ENCODE assay signal across 8 cellular contexts in the genomic region with DNA sequence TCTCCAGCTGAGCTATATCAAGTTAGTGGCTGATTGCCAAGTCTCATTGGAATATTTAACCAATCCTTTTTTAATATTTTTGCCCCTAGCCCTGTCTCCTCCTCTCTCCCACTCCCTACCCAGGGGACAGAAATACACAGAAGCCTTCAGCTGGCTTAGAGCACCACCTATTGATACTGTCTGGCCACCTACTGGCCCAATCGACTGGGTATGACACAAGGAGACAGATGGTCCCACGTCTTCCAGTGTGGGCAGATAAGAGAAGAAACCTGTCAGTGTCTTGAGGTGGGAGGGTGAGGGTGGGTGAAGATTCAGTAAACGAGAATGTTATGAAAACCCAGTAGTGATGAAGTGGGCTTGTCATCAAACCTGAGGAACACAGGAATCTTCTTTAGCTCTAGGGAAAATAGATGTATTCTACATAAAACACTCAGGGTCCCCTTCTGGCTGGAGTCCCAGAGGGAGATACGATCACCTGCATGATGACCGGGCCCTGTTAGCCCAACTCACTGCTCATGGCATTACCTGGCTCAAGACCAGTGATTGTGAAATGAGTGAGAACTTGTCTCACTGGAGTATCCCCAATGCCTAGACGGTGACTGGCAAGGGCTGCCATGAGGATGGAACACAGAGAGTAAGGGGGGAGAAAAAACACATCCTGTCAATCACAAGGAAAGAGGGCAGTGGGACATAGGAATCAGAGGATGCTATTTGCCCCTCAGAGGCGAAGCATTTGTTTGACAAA. TPM values are rescaled to one million over a fixed set of nuclear protein-coding genes. Genes with fewer than 3 reads are reported as not detected.
A peak's percentile ranks its signal among the peaks of the same experiment; 100 is the strongest.
DNase-seq lines count a peak whose midpoint lies in the region; ATAC-seq and TF ChIP-seq lines count a peak whose summit lies in the region.

No MANE protein-coding gene starts in this region.

- no peaks in the 10 kb centered on the region for H3K9me3 ChIP-seq in PC-9 (ENCODE audit: insufficient read depth, low read depth)

- peaks cover 14% of the 10 kb centered on the region; the same call in 1 of the 2 replicates for H3F3A ChIP-seq in PC-9 (ENCODE audit: insufficient read depth, low read depth)

- H3K27me3 Mint-ChIP-seq in endothelial cell (ENCODE audit: unreplicated experiment): no peaks in the 10 kb centered on the region
- no peaks in the 10 kb centered on the region for H3K27me3 Mint-ChIP-seq in naive B cell

- peaks cover 29% of the 10 kb centered on the region for H3K36me3 ChIP-seq in PC-9 (ENCODE audit: low read depth)

- no peak overlapping the region for H3K27ac ChIP-seq in PC-9

- in situ Hi-C loops in GM13977 (cut with MboI; ENCODE audit: low pct_unique_long_range_greater_than_20kb, low sequenced_read_pairs, unreplicated experiment): loop anchor here (5.0 to 10.0 kb wide), 2 partner anchors 252 to 354 kb away; no protein-coding TSS in a partner anchor

- H3K4me1 ChIP-seq in PC-9 (replicated peaks; ENCODE audit: insufficient read depth): no peaks in the 10 kb centered on the region

- peaks cover 7% of the 10 kb centered on the region for H3K36me3 Mint-ChIP-seq in endothelial cell (ENCODE audit: low read depth, unreplicated experiment)
- peaks cover 0 to 4% of the 10 kb centered on the region in 2 donors for H3K36me3 Mint-ChIP-seq in naive B cell

- POLR2A ChIA-PET in PC-9 (lab: Charles Lee; ENCODE audit: unreplicated experiment): no interaction called here

- H3K4me1 Mint-ChIP-seq in endothelial cell (ENCODE audit: unreplicated experiment): peaks cover 3% of the 10 kb centered on the region
- peaks cover 19 to 34% (median 22%) of the 10 kb centered on the region in 3 donors for H3K4me1 Mint-ChIP-seq in naive B cell

- no peak overlapping the region for H3K27ac Mint-ChIP-seq in endothelial cell (ENCODE audit: unreplicated experiment)
- peak overlapping the region in 5 of 6 donors; percentile 76 to 98 (median 80) for H3K27ac Mint-ChIP-seq in naive B cell

- intact Hi-C loops in PC-9 (cut with micrococcal nuclease; ENCODE audit: unreplicated experiment): loop anchor here (1.0 to 2.0 kb wide), 3 partner anchors 190 to 350 kb away; no protein-coding TSS in a partner anchor

- H3K9me3 Mint-ChIP-seq in endothelial cell (ENCODE audit: unreplicated experiment) (no peaks in the 10 kb centered on the region), naive B cell (no peaks in the 10 kb centered on the region)

- no peaks in the 10 kb centered on the region for H4K20me1 ChIP-seq in PC-9 (ENCODE audit: insufficient read depth)

- no peak overlapping the region for H3K4me3 ChIP-seq in PC-9

- H3K79me2 ChIP-seq in PC-9 (ENCODE audit: low read depth): no peaks in the 10 kb centered on the region

- peak in 1 of 2 donors; percentile 27 for ATAC-seq in naive B cell (ENCODE audit: low read depth in 2 of 2)
- ATAC-seq in GM18870 (IDR thresholded peaks at IDR 0.05; ENCODE audit: unreplicated experiment): no peak

- H3K9me2 ChIP-seq in PC-9 (ENCODE audit: insufficient read depth): no peaks in the 10 kb centered on the region

- no peaks in the 10 kb centered on the region for H3K27me3 ChIP-seq in PC-9 (ENCODE audit: insufficient read depth, low read depth)

- CTCF ChIA-PET in PC-9 (lab: Charles Lee): interaction anchor here (1.0 to 2.9 kb wide), 3 partner anchors 192 to 263 kb away, joined by 4 to 25 read pairs (median 10); no protein-coding TSS in a partner anchor

- H3K4me2 ChIP-seq in PC-9: no peak overlapping the region

- BruUV-seq in PC-9 (replicated peaks; lab: Mats Ljungman, UMichigan): no TSS peak

- H3K4me3 Mint-ChIP-seq in endothelial cell (ENCODE audit: unreplicated experiment) (no peak overlapping the region), naive B cell (peak overlapping the region in 2 of 8 donors; percentile 20 to 57)

- H2AFZ ChIP-seq in PC-9: no peak overlapping the region

- DNase-seq in AML-193 (lab: John Stamatoyannopoulos, UW) (peak; percentile 12 to 28), GM13977 (ENCODE audit: low spot score) (no peak), PC-9 (peak; percentile 31 to 56), endothelial cell (ENCODE audit: low spot score) (peak; percentile 56), naive B cell (peak; percentile 39), NCI-H146 treated with DMSO at 0.1 percent for 48 hours (lab: John Stamatoyannopoulos, UW; ENCODE audit: unreplicated experiment) (no peak), GOT3 (lab: John Stamatoyannopoulos, UW) (no peak)

- TF ChIP-seq CTCF in GM13977 (IDR thresholded peaks at IDR 0.05; ENCODE audit: extremely low read depth, insufficient read depth, missing control alignments) (peak; percentile 70), PC-9 (conservative IDR thresholded peaks at IDR 0.05) (peak; percentile 72), endothelial cell (IDR thresholded peaks at IDR 0.05; ENCODE audit: unreplicated experiment) (no peak)

RNA-seq across cellular contexts. Expression of a gene that starts 26.7 kb away (rescaled TPM):
- total RNA-seq in PC-9 (2021): 23.1 and 29.7 TPM in 2 replicates
- total RNA-seq in endothelial cell (ENCODE audit: unreplicated experiment): 30.4 TPM
- 1 to 10 TPM in 5 of 6 donors, not detected in 1; 1.9 to 6.2 (median 2.4) TPM for polyA plus RNA-seq in naive B cell (ENCODE audit: low read depth in 6 of 6)

RNA-seq across cellular contexts. Expression of a gene that starts 27.1 kb away (rescaled TPM):
- total RNA-seq in PC-9 (2021) (64.5 and 82.7 TPM in 2 replicates), endothelial cell (ENCODE audit: unreplicated experiment) (80.9 TPM)
- 10 to 100 TPM; 28.8 to 51.9 (median 42.5) TPM for polyA plus RNA-seq in naive B cell (ENCODE audit: low read depth in 6 of 6)

Comparison
In these comparisons a context has a peak if more than half of its experiments do, and no peak if none do; other contexts are left out.
1. DNase-seq: peak in AML-193 (2 of 2), PC-9 (2 of 2), endothelial cell (single experiment) and naive B cell (single experiment); none in GM13977 (single experiment), NCI-H146 treated with DMSO at 0.1 percent for 48 hours (single experiment) and GOT3 (single experiment).